In the genomic region with DNA sequence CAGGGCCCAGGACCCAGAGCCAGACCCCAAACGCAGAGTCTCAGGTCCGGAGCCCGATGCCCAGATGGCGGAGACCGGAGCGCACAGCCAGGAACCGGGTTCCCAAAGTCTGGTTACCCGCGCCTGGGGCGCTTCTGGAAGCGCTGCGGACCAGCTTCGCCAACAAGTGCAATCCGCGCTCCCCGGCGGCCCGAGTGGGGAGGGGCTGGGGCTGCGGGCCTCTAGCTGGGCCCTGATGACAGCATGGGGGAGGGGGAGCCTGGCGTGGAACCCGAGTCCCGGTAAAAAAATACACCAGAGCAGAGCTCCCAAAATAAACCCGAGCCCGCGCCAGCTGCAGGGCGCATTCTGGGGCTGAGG, we compare ENCODE assay signal across 9 cellular contexts. TPM values are rescaled to one million over a fixed set of nuclear protein-coding genes. Genes with fewer than 3 reads are reported as not detected.
DNase-seq lines count a peak whose midpoint lies in the region; ATAC-seq and TF ChIP-seq lines count a peak whose summit lies in the region.
"Had no signal": no experiment of that assay in that cellular context is flagged by ENCODE, and none has a peak within 500 bp of the region (broad histone marks: within the 10 kb centered on the region; RNA-seq: fewer than 3 reads in every experiment).

No MANE protein-coding gene starts in this region.

- intact Hi-C loops in left cardiac atrium (cut with DNase I), result no loop called here
- intact Hi-C loops in sciatic nerve (cut with DNase I), result no loop called here

- H3K4me3 ChIP-seq in GM12875 (ENCODE audit: low read depth, low read length) (peak overlapping the region; percentile 51), WI38 (ENCODE audit: low read depth, low read length) (peak overlapping the region; percentile 37)

- TF ChIP-seq CTCF in GM12875 (IDR thresholded peaks at IDR 0.05; ENCODE audit: borderline replicate concordance, insufficient read depth, low read depth, low read length), result no peak
- TF ChIP-seq CTCF in WI38 (IDR thresholded peaks at IDR 0.05; ENCODE audit: low read depth, low read length), result no peak

- DNase-seq in left cardiac atrium (peak; percentile 54), sciatic nerve (ENCODE audit: low spot score) (no peak), SIG-M5 (lab: John Stamatoyannopoulos, UW) (no peak)

- peak; percentile 78 to 86 for ATAC-seq in left cardiac atrium
- peak; percentile 68 for ATAC-seq in sciatic nerve
- no peak for ATAC-seq in HG02610 (IDR thresholded peaks at IDR 0.05; ENCODE audit: unreplicated experiment)
- no peak for ATAC-seq in HG02973 (IDR thresholded peaks at IDR 0.05; ENCODE audit: unreplicated experiment)
- ATAC-seq in HG02884 (IDR thresholded peaks at IDR 0.05; ENCODE audit: unreplicated experiment), result no peak

RNA-seq across cellular contexts. Expression of a gene that starts 0.5 kb away (rescaled TPM):
- total RNA-seq in left cardiac atrium, result 10 to 100 TPM; 10.6 to 22.8 TPM
- 1.4 TPM for total RNA-seq in sciatic nerve
- total RNA-seq: pulmonary artery endothelial cell had no signal

RNA-seq across cellular contexts. Expression of a gene that starts 19.8 kb away (rescaled TPM):
- total RNA-seq in left cardiac atrium (1 to 10 TPM in 1 of 2 donors, under 1 TPM in 1; 0.58 to 2.6 TPM), sciatic nerve (not detected)
- total RNA-seq: pulmonary artery endothelial cell had no signal

RNA-seq across cellular contexts. Expression of a gene that starts 32.0 kb away (rescaled TPM):
- total RNA-seq in left cardiac atrium (10 to 100 TPM; 19.1 to 40.0 TPM), sciatic nerve (10.6 TPM)
- total RNA-seq: pulmonary artery endothelial cell had no signal

Comparison
In these comparisons a context has a peak if more than half of its experiments do, and no peak if none do; other contexts are left out.
1. ATAC-seq: peak in left cardiac atrium (2 of 2) and sciatic nerve (single experiment); none in HG02610 (single experiment), HG02973 (single experiment) and HG02884 (single experiment).